1 cellular context compared by ENCODE assay signal in the genomic region with DNA sequence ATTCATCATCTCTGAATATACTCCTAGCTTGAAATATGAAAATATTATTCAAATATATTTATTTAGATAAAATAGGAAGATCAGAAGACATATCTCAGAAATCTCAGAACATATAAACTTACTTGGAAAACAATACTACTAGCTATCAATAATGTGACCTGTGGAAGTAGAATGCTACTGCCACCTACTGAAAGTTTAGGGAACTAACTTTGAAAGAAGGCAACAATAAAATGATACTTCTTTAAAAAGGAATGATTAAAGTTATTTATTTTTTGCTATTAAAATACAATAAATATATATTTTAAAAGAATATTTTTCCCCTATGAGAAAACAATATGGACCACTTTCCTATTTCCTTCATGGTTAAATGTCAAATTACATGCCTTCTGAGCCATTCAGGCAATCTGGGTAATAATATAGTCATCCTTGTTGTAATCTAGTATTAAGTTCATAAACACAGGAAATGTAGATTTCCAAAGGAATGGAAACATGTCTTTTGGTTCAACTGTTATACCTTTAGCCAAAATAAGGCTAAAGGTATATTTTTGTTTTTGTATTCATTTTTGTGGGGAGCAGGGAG.
TF ChIP-seq lines count a peak whose summit lies in the region.

No MANE protein-coding gene starts in this region.

TF ChIP-seq in IMR-90, 13 proteins besides CTCF, POLR2A, EP300 and RAD21 (continued from another document):
- TF ChIP-seq NFE2L2 (IDR thresholded peaks at IDR 0.05; ENCODE audit: low read depth, low read length), result no peak
- TF ChIP-seq SMC3 (IDR thresholded peaks at IDR 0.05; ENCODE audit: low read depth, low read length), result peak; percentile 62
